In the genomic region with DNA sequence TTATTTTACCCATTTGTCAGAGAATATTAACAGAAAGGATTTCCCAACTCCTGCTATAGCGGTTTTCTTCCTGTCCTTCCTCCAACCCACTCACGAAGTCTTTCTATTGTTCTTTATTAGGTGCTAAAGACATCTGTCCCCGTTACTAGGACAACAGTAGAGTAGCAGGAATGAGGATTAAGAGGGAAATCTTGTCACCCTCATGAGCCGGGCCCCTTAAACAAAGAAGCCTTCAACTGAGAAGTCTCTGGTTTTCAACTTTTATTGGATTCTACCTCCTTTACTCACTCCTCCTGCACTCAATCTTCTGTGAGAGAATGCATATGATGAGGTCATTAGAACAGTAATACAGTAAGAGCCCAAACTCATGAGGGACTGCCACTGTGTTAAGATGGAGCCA, we compare ENCODE assay signal across 16 cellular contexts.
DNase-seq lines count a peak whose midpoint lies in the region; ATAC-seq and TF ChIP-seq lines count a peak whose summit lies in the region.
"Had no signal": no experiment of that assay in that cellular context is flagged by ENCODE, and none has a peak within 500 bp of the region (broad histone marks: within the 10 kb centered on the region; RNA-seq: fewer than 3 reads in every experiment).

No MANE protein-coding gene starts in this region.

- H3K27ac Mint-ChIP-seq in neural progenitor cell, result peak overlapping the region; percentile 96
- H3K27ac Mint-ChIP-seq in natural killer cell treated with Interleukin-12 subunit alpha and Interleukin-12 subunit beta and Interleukin-15 and Interleukin-18, amount 100 ng/mL, for 72 hours, result no peak overlapping the region
- H3K27ac Mint-ChIP-seq: B cell; CD8-positive, alpha-beta T cell; GM23338 had no signal

- no peaks in the 10 kb centered on the region for H4K20me1 ChIP-seq in neural progenitor cell (ENCODE audit: low read depth)
- H4K20me1 ChIP-seq: BLaER1 treated with 17β-estradiol and CSF1 and Interleukin-3, amounts not matched to agents 10 nM and 100 nM had no signal

- no peak overlapping the region for H2AFZ ChIP-seq in neural progenitor cell (replicated peaks)
- H2AFZ ChIP-seq: GM23338 had no signal

- H3K36me3 ChIP-seq in A673 (ENCODE audit: insufficient read depth, low read length, poor library complexity, severe bottlenecking) (no peaks in the 10 kb centered on the region), ectodermal cell (ENCODE audit: control insufficient read depth, insufficient read depth, low read length) (no peaks in the 10 kb centered on the region), neural progenitor cell (no peaks in the 10 kb centered on the region)
- H3K36me3 ChIP-seq: BLaER1 treated with 17β-estradiol and CSF1 and Interleukin-3, amounts not matched to agents 10 nM and 100 nM had no signal

- peak overlapping the region; percentile 66 for H3K4me2 ChIP-seq in neural progenitor cell
- H3K4me2 ChIP-seq: BLaER1 treated with 17β-estradiol and CSF1 and Interleukin-3, amounts not matched to agents 10 nM and 100 nM; GM23338 had no signal

- peaks cover 39% of the 10 kb centered on the region for H3K4me1 Mint-ChIP-seq in neural progenitor cell
- peaks cover 0 to 4% of the 10 kb centered on the region in 2 donors for H3K4me1 Mint-ChIP-seq in natural killer cell treated with Interleukin-12 subunit alpha and Interleukin-12 subunit beta and Interleukin-15 and Interleukin-18, amount 100 ng/mL, for 72 hours (ENCODE audit: low read depth in 2 of 2)
- H3K4me1 Mint-ChIP-seq: B cell had no signal

- ATAC-seq in Right ventricle myocardium superior (ENCODE audit: poor library complexity), result no peak
- no peak for ATAC-seq in natural killer cell treated with Interleukin-12 subunit alpha and Interleukin-12 subunit beta and Interleukin-15 and Interleukin-18, amount 100 ng/mL, for 72 hours
- ATAC-seq: CD8-positive, alpha-beta T cell; GM23338 had no signal

- H3F3A ChIP-seq in neural progenitor cell (ENCODE audit: low read depth), result peaks cover 15% of the 10 kb centered on the region

- no peak for TF ChIP-seq CTCF in A673 (conservative IDR thresholded peaks at IDR 0.05; ENCODE audit: low read depth, low read length)
- no peak for TF ChIP-seq CTCF in neural progenitor cell (IDR thresholded peaks at IDR 0.05)

- intact Hi-C loops in A673 (cut with micrococcal nuclease; ENCODE audit: unreplicated experiment), result no loop called here
- intact Hi-C loops in Right ventricle myocardium superior (cut with DNase I), result no loop called here

- H3K9me3 Mint-ChIP-seq in neural progenitor cell, result peaks cover 5% of the 10 kb centered on the region
- no peaks in the 10 kb centered on the region for H3K9me3 Mint-ChIP-seq in natural killer cell treated with Interleukin-12 subunit alpha and Interleukin-12 subunit beta and Interleukin-15 and Interleukin-18, amount 100 ng/mL, for 72 hours
- H3K9me3 Mint-ChIP-seq: CD8-positive, alpha-beta T cell; GM23338 had no signal

- no peak overlapping the region for H3K4me3 ChIP-seq in A673 (ENCODE audit: low read depth, low read length, poor library complexity, severe bottlenecking)
- no peak overlapping the region for H3K4me3 ChIP-seq in ectodermal cell (ENCODE audit: insufficient read depth, low read depth, low read length)
- H3K4me3 ChIP-seq in neural progenitor cell, result peak overlapping the region; percentile 10
- H3K4me3 ChIP-seq: BLaER1 treated with 17β-estradiol and CSF1 and Interleukin-3, amounts not matched to agents 10 nM and 100 nM; GM23338 had no signal

- peak; percentile 57 for DNase-seq in A673 (ENCODE audit: low spot score)
- peak; percentile 31 to 50 for DNase-seq in NCI-H524 (lab: John Stamatoyannopoulos, UW)
- peak; percentile 63 for DNase-seq in neural progenitor cell (ENCODE audit: low spot score)
- no peak for DNase-seq in putamen (ENCODE audit: low spot score)
- no peak for DNase-seq in Right ventricle myocardium superior
- DNase-seq in natural killer cell treated with Interleukin-12 subunit alpha and Interleukin-12 subunit beta and Interleukin-15 and Interleukin-18, amount 100 ng/mL, for 72 hours (ENCODE audit: low spot score), result no peak
- DNase-seq: 8988T; Calu3; CD8-positive, alpha-beta T cell; DMS79 treated with DMSO at 0.1 percent for 48 hours; GF-D8; HCEC 1CT had no signal

- H3K27me3 ChIP-seq in A673 (replicated peaks; ENCODE audit: insufficient read depth, low read depth, low read length, poor library complexity) (no peaks in the 10 kb centered on the region), ectodermal cell (ENCODE audit: control insufficient read depth, insufficient read depth, low read length, poor library complexity, severe bottlenecking) (no peaks in the 10 kb centered on the region), neural progenitor cell (no peaks in the 10 kb centered on the region)
- H3K27me3 ChIP-seq: BLaER1 treated with 17β-estradiol and CSF1 and Interleukin-3, amounts not matched to agents 10 nM and 100 nM had no signal

- no peak overlapping the region for H3K27ac ChIP-seq in A673 (ENCODE audit: low read depth, low read length, poor library complexity, severe bottlenecking)
- peak overlapping the region; percentile 78 for H3K27ac ChIP-seq in ectodermal cell (ENCODE audit: insufficient read depth, low read depth, low read length, poor library complexity, severe bottlenecking)
- H3K27ac ChIP-seq in neural progenitor cell, result peak overlapping the region; percentile 9
- H3K27ac ChIP-seq: BLaER1 treated with 17β-estradiol and CSF1 and Interleukin-3, amounts not matched to agents 10 nM and 100 nM had no signal

- H3K79me2 ChIP-seq in neural progenitor cell (ENCODE audit: low read depth), result no peaks in the 10 kb centered on the region

- POLR2A ChIA-PET in A673 (lab: Charles Lee; ENCODE audit: low non-redundant PET), result no interaction called here

- 19 to 34% methylated on average over 2 to 4 of the region's 4 CpGs for WGBS in ectodermal cell, 2 experiments

- H3K9me3 ChIP-seq in A673 (ENCODE audit: low read depth, low read length, poor library complexity, severe bottlenecking) (no peaks in the 10 kb centered on the region), ectodermal cell (ENCODE audit: control insufficient read depth, low read length) (no peaks in the 10 kb centered on the region), neural progenitor cell (ENCODE audit: low read depth) (peaks cover 3% of the 10 kb centered on the region)
- H3K9me3 ChIP-seq: BLaER1 treated with 17β-estradiol and CSF1 and Interleukin-3, amounts not matched to agents 10 nM and 100 nM had no signal

- no peak overlapping the region for H3K9ac ChIP-seq in neural progenitor cell
- H3K9ac ChIP-seq: BLaER1 treated with 17β-estradiol and CSF1 and Interleukin-3, amounts not matched to agents 10 nM and 100 nM had no signal

- H3K27me3 Mint-ChIP-seq in neural progenitor cell (ENCODE audit: insufficient read depth, low read depth), result peaks cover 2% of the 10 kb centered on the region
- no peaks in the 10 kb centered on the region for H3K27me3 Mint-ChIP-seq in natural killer cell treated with Interleukin-12 subunit alpha and Interleukin-12 subunit beta and Interleukin-15 and Interleukin-18, amount 100 ng/mL, for 72 hours
- H3K27me3 Mint-ChIP-seq: B cell had no signal

- BruUV-seq in A673 (replicated peaks; lab: Mats Ljungman, UMichigan), result no TSS peak

- H3K36me3 Mint-ChIP-seq in neural progenitor cell, result no peaks in the 10 kb centered on the region
- no peaks in the 10 kb centered on the region for H3K36me3 Mint-ChIP-seq in natural killer cell treated with Interleukin-12 subunit alpha and Interleukin-12 subunit beta and Interleukin-15 and Interleukin-18, amount 100 ng/mL, for 72 hours
- H3K36me3 Mint-ChIP-seq: CD8-positive, alpha-beta T cell had no signal

- CTCF ChIA-PET in A673 (lab: Charles Lee), result no interaction called here

- H3K4me3 Mint-ChIP-seq in neural progenitor cell, result peak overlapping the region; percentile 9
- H3K4me3 Mint-ChIP-seq in natural killer cell treated with Interleukin-12 subunit alpha and Interleukin-12 subunit beta and Interleukin-15 and Interleukin-18, amount 100 ng/mL, for 72 hours, result no peak overlapping the region
- H3K4me3 Mint-ChIP-seq: B cell; CD8-positive, alpha-beta T cell; GM23338 had no signal

- H3K4me1 ChIP-seq in A673 (ENCODE audit: insufficient read depth, low read length, poor library complexity, severe bottlenecking) (peaks cover 4% of the 10 kb centered on the region), ectodermal cell (ENCODE audit: control insufficient read depth, insufficient read depth, low read length) (peaks cover 22% of the 10 kb centered on the region), neural progenitor cell (peaks cover 41% of the 10 kb centered on the region)
- H3K4me1 ChIP-seq: BLaER1 treated with 17β-estradiol and CSF1 and Interleukin-3, amounts not matched to agents 10 nM and 100 nM had no signal

Comparison
In these comparisons a context has a peak if more than half of its experiments do, and no peak if none do; other contexts are left out.
1. DNase-seq: peak in A673 (single experiment), NCI-H524 (2 of 2) and neural progenitor cell (single experiment); none in putamen (single experiment), Right ventricle myocardium superior (single experiment) and natural killer cell treated with Interleukin-12 subunit alpha and Interleukin-12 subunit beta and Interleukin-15 and Interleukin-18, amount 100 ng/mL, for 72 hours (single experiment).